In the genomic region with DNA sequence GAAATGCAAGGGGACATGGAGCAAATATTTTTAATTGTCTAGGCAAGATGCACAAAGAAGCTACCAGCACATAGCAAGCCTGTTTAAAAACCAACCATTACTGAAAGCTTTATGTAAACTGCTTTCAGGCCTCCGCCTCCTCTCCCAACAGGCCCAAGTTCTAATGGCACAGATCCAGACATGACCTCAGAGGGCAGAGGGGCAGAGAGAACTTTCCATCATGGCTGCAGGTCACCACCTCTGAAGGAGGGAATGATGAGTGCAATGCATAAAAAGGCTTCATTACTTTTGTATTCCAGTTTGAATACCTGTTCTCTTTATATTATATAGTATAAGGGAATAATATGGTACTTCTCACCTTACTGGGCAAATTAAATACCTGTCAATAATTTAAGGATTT, we compare ENCODE assay signal across 8 cellular contexts. TPM values are rescaled to one million over a fixed set of nuclear protein-coding genes. Genes with fewer than 3 reads are reported as not detected.
DNase-seq lines count a peak whose midpoint lies in the region; ATAC-seq, FAIRE-seq and TF ChIP-seq lines count a peak whose summit lies in the region.

No MANE protein-coding gene starts in this region.

- no peaks in the 10 kb centered on the region for H3K27me3 ChIP-seq in HepG2 (ENCODE audit: control insufficient read depth in 1 of 2, insufficient read depth in 2 of 2, low read length in 2 of 2)
- no peaks in the 10 kb centered on the region for H3K27me3 ChIP-seq in suprapubic skin

- no peaks in the 10 kb centered on the region for H3K9me3 ChIP-seq in HepG2 (ENCODE audit: low read length)
- H3K9me3 ChIP-seq in suprapubic skin = no peaks in the 10 kb centered on the region

- H4K20me1 ChIP-seq in HepG2 (ENCODE audit: insufficient read depth, low read length) = no peaks in the 10 kb centered on the region

- POLR2A ChIA-PET in HepG2 (lab: Yijun Ruan, JAX) = interaction anchor here (2.7 to 3.6 kb wide), 2 partner anchors 9 to 11 kb away, joined by 16 to 18 read pairs; no protein-coding TSS in a partner anchor

- 93% methylated on average over 1 of the region's 1 CpG for WGBS in HepG2 (ENCODE audit: low lambda C conversion rate)
- WGBS in suprapubic skin = 65% methylated on average over 1 of the region's 1 CpG

- H3K36me3 ChIP-seq in HepG2 (replicated peaks in 1 of 2; ENCODE audit: control insufficient read depth in 1 of 2, insufficient read depth in 2 of 2, low read length in 2 of 2) (peaks cover 32 to 82% of the 10 kb centered on the region in 2 experiments), suprapubic skin (peaks cover 100% of the 10 kb centered on the region)

- H3K27ac ChIP-seq in HepG2 (ENCODE audit: extremely low read length, insufficient read depth, low read length) (peak overlapping the region; percentile 34), suprapubic skin (peak overlapping the region; percentile 16)

- DNase-seq in NCI-H2196 (lab: John Stamatoyannopoulos, UW; ENCODE audit: unreplicated experiment) (peak; percentile 52), NCI-H2196 treated with DMSO at 0.1 percent for 48 hours (lab: John Stamatoyannopoulos, UW; ENCODE audit: unreplicated experiment) (no peak), astrocyte of the spinal cord (ENCODE audit: low read depth, low spot score) (peak; percentile 49), HepG2 (ENCODE audit: low spot score) (peak; percentile 83), suprapubic skin (ENCODE audit: low spot score in 2 of 2) (no peak), NCI-H2081 treated with DMSO at 0.1 percent for 48 hours (lab: John Stamatoyannopoulos, UW) (no peak)

- TF ChIP-seq RAD21 in HepG2 (CRISPR knock-in tag; IDR thresholded peaks at IDR 0.05) = no peak

- H2AFZ ChIP-seq in HepG2 (ENCODE audit: low read length) = no peak overlapping the region

- CTCF ChIA-PET in HepG2 (lab: Yijun Ruan, JAX; ENCODE audit: low intra/inter-chr PET ratio, low total read pairs) = no interaction called here

- no peaks in the 10 kb centered on the region for H3K79me2 ChIP-seq in HepG2 (ENCODE audit: insufficient read depth, low read length)

- TF ChIP-seq EP300 in HepG2 (IDR thresholded peaks at IDR 0.05; ENCODE audit: low read depth in 2 of 2, low read length in 2 of 2) = no peak
- TF ChIP-seq EP300 in HepG2 (CRISPR knock-in tag; IDR thresholded peaks at IDR 0.05; ENCODE audit: borderline replicate concordance) = no peak
- TF ChIP-seq EP300 in suprapubic skin (IDR thresholded peaks at IDR 0.05) = no peak

- no TSS peak for BruUV-seq in HepG2 (replicated peaks; lab: Mats Ljungman, UMichigan)

- H3K4me1 ChIP-seq in HepG2 (ENCODE audit: insufficient read depth, low read length) (peaks cover 34% of the 10 kb centered on the region), suprapubic skin (peaks cover 18% of the 10 kb centered on the region)

- ATAC-seq in HepG2 (peak; percentile 58), GM19324 (IDR thresholded peaks at IDR 0.05; ENCODE audit: low FRiP score, unreplicated experiment) (no peak), GM19023 (IDR thresholded peaks at IDR 0.05; ENCODE audit: unreplicated experiment) (no peak)

- TF ChIP-seq CTCF in astrocyte of the spinal cord (IDR thresholded peaks at IDR 0.05; ENCODE audit: low read depth, low read length) (no peak), HepG2 (CRISPR knock-in tag; IDR thresholded peaks at IDR 0.05) (no peak), suprapubic skin (IDR thresholded peaks at IDR 0.05) (no peak)

- H3K9ac ChIP-seq in HepG2 (ENCODE audit: insufficient read depth, low read depth, low read length) = no peak overlapping the region

- H3K4me2 ChIP-seq in HepG2 (ENCODE audit: low read depth, low read length) = no peak overlapping the region

- H3K4me3 ChIP-seq in astrocyte of the spinal cord (ENCODE audit: low read depth, low read length) = no peak overlapping the region
- no peak overlapping the region for H3K4me3 ChIP-seq in HepG2 (replicated peaks in 1 of 3; ENCODE audit: insufficient read depth in 1 of 3, low read depth in 2 of 3, low read length in 3 of 3)
- H3K4me3 ChIP-seq in suprapubic skin = no peak overlapping the region

- in situ Hi-C loops in astrocyte of the spinal cord (cut with HindIII; ENCODE audit: low sequenced_read_pairs) (no loop called here), HepG2 (cut with HindIII; ENCODE audit: extremely low pct_ligation_motif_present, low pct_unique_long_range_greater_than_20kb) (no loop called here)

- FAIRE-seq in HepG2 (lab: Jason Lieb, UNC) = peak; percentile 55

- TF ChIP-seq POLR2A in HepG2 (IDR thresholded peaks at IDR 0.05; ENCODE audit: insufficient read depth in 1 of 2, low read depth in 2 of 2, low read length in 2 of 2) = no peak
- no peak for TF ChIP-seq POLR2A in suprapubic skin (IDR thresholded peaks at IDR 0.05)

- intact Hi-C loops in HepG2 (cut with micrococcal nuclease; ENCODE audit: unreplicated experiment) = no loop called here

RNA-seq across cellular contexts. Expression of a gene that starts 15.2 kb away (rescaled TPM):
- 238 and 251 TPM in 2 replicates for total RNA-seq in HepG2 (2016; rRNA removed; fragmentation: Illumina TruSeq; extraction: Trizol)
- total RNA-seq in HepG2 (2016; cell fraction: cytosol; rRNA removed; fragmentation: Illumina TruSeq; extraction: Trizol; ENCODE audit: low read depth) = 42.5 and 43.8 TPM in 2 replicates
- total RNA-seq in HepG2 (2016; cell fraction: insoluble cytoplasmic fraction; rRNA removed; fragmentation: Illumina TruSeq; extraction: Trizol) = 229 and 234 TPM in 2 replicates
- 50.6 and 57.8 TPM in 2 replicates for total RNA-seq in HepG2 (2016; cell fraction: membrane; rRNA removed; fragmentation: Illumina TruSeq; extraction: Trizol)
- 224 and 247 TPM in 2 replicates for total RNA-seq in HepG2 (2016; cell fraction: nucleus; rRNA removed; fragmentation: Illumina TruSeq; extraction: Trizol)
- 344 and 362 TPM in 2 replicates for polyA plus RNA-seq in HepG2 (2011; rRNA removed)
- 156 and 197 TPM in 2 replicates for polyA plus RNA-seq in HepG2 (2011; cell fraction: cytosol; rRNA removed)
- polyA plus RNA-seq in HepG2 (2011; cell fraction: nucleus; rRNA removed) = 920 and 1,014 TPM in 2 replicates
- 102 and 112 TPM in 2 replicates for polyA plus RNA-seq in HepG2 (2012)
- polyA plus RNA-seq in HepG2 (2016; cell fraction: cytosol; fragmentation: Illumina TruSeq; extraction: Trizol; ENCODE audit: low read depth) = 3.1 and 3.6 TPM in 2 replicates
- polyA plus RNA-seq in HepG2 (2016; cell fraction: insoluble cytoplasmic fraction; fragmentation: Illumina TruSeq; extraction: Trizol; ENCODE audit: low read depth) = 120 and 135 TPM in 2 replicates
- polyA plus RNA-seq in HepG2 (2016; cell fraction: membrane; fragmentation: Illumina TruSeq; extraction: Trizol; ENCODE audit: low read depth) = 11.9 and 15.1 TPM in 2 replicates
- 326 and 352 TPM in 2 replicates for polyA plus RNA-seq in HepG2 (2016; cell fraction: nucleus; fragmentation: Illumina TruSeq; extraction: Trizol; ENCODE audit: insufficient read depth, low read depth)
- 454 and 540 TPM in 2 replicates for polyA minus RNA-seq in HepG2 (2011; rRNA and poly(A)+ RNA removed; ENCODE audit: low replicate concordance)
- 210 and 220 TPM in 2 replicates for polyA minus RNA-seq in HepG2 (2011; cell fraction: cytosol; rRNA and poly(A)+ RNA removed)
- polyA minus RNA-seq in HepG2 (2011; cell fraction: nucleus; rRNA and poly(A)+ RNA removed) = 473 and 556 TPM in 2 replicates
- total RNA-seq in suprapubic skin = 100 to 1,000 TPM; 315 to 696 (median 363) TPM

RNA-seq across cellular contexts. Expression of a gene that starts 23.0 kb away (rescaled TPM):
- total RNA-seq in HepG2 (2016; rRNA removed; fragmentation: Illumina TruSeq; extraction: Trizol) = 18.9 and 24.2 TPM in 2 replicates
- 15.4 and 17.8 TPM in 2 replicates for total RNA-seq in HepG2 (2016; cell fraction: cytosol; rRNA removed; fragmentation: Illumina TruSeq; extraction: Trizol; ENCODE audit: low read depth)
- total RNA-seq in HepG2 (2016; cell fraction: insoluble cytoplasmic fraction; rRNA removed; fragmentation: Illumina TruSeq; extraction: Trizol) = 18.4 and 24.9 TPM in 2 replicates
- 25.0 and 25.7 TPM in 2 replicates for total RNA-seq in HepG2 (2016; cell fraction: membrane; rRNA removed; fragmentation: Illumina TruSeq; extraction: Trizol)
- total RNA-seq in HepG2 (2016; cell fraction: nucleus; rRNA removed; fragmentation: Illumina TruSeq; extraction: Trizol) = 24.1 and 25.4 TPM in 2 replicates
- 44.4 and 65.7 TPM in 2 replicates for polyA plus RNA-seq in HepG2 (2011; rRNA removed)
- polyA plus RNA-seq in HepG2 (2011; cell fraction: cytosol; rRNA removed) = 51.3 and 51.5 TPM in 2 replicates
- polyA plus RNA-seq in HepG2 (2011; cell fraction: nucleus; rRNA removed) = 13.4 and 13.6 TPM in 2 replicates
- polyA plus RNA-seq in HepG2 (2012) = 25.3 and 25.4 TPM in 2 replicates
- polyA plus RNA-seq in HepG2 (2016; cell fraction: cytosol; fragmentation: Illumina TruSeq; extraction: Trizol; ENCODE audit: low read depth) = 22.6 and 32.8 TPM in 2 replicates
- 25.8 and 26.8 TPM in 2 replicates for polyA plus RNA-seq in HepG2 (2016; cell fraction: insoluble cytoplasmic fraction; fragmentation: Illumina TruSeq; extraction: Trizol; ENCODE audit: low read depth)
- 31.8 and 34.1 TPM in 2 replicates for polyA plus RNA-seq in HepG2 (2016; cell fraction: membrane; fragmentation: Illumina TruSeq; extraction: Trizol; ENCODE audit: low read depth)
- 38.2 and 40.9 TPM in 2 replicates for polyA plus RNA-seq in HepG2 (2016; cell fraction: nucleus; fragmentation: Illumina TruSeq; extraction: Trizol; ENCODE audit: insufficient read depth, low read depth)
- polyA minus RNA-seq in HepG2 (2011; rRNA and poly(A)+ RNA removed; ENCODE audit: low replicate concordance) = 11.9 and 47.4 TPM in 2 replicates
- 22.6 and 22.7 TPM in 2 replicates for polyA minus RNA-seq in HepG2 (2011; cell fraction: cytosol; rRNA and poly(A)+ RNA removed)
- polyA minus RNA-seq in HepG2 (2011; cell fraction: nucleus; rRNA and poly(A)+ RNA removed) = 6.4 and 12.8 TPM in 2 replicates
- total RNA-seq in suprapubic skin = 1 to 10 TPM; 2.8 to 6.7 (median 3.9) TPM

RNA-seq across cellular contexts. Expression of a gene that starts 35.9 kb away (rescaled TPM):
- total RNA-seq in HepG2 (2016; rRNA removed; fragmentation: Illumina TruSeq; extraction: Trizol) (not detected in 2 replicates), suprapubic skin (under 1 TPM in 3 of 4 donors, not detected in 1; 0.21 to 0.55 (median 0.32) TPM)
- not detected in 2 replicates for total RNA-seq in HepG2 (2016; cell fraction: cytosol; rRNA removed; fragmentation: Illumina TruSeq; extraction: Trizol; ENCODE audit: low read depth)
- not detected in 2 replicates for total RNA-seq in HepG2 (2016; cell fraction: insoluble cytoplasmic fraction; rRNA removed; fragmentation: Illumina TruSeq; extraction: Trizol)
- total RNA-seq in HepG2 (2016; cell fraction: membrane; rRNA removed; fragmentation: Illumina TruSeq; extraction: Trizol) = not detected in 2 replicates
- total RNA-seq in HepG2 (2016; cell fraction: nucleus; rRNA removed; fragmentation: Illumina TruSeq; extraction: Trizol) = not detected in 2 replicates
- polyA plus RNA-seq in HepG2 (2011; rRNA removed) = not detected in 2 replicates
- polyA plus RNA-seq in HepG2 (2011; cell fraction: cytosol; rRNA removed) = 0.03 TPM in 1 of 2 replicates, not detected in the other
- polyA plus RNA-seq in HepG2 (2011; cell fraction: nucleus; rRNA removed) = not detected in 2 replicates
- polyA plus RNA-seq in HepG2 (2012) = not detected in 2 replicates
- not detected in 2 replicates for polyA plus RNA-seq in HepG2 (2016; cell fraction: cytosol; fragmentation: Illumina TruSeq; extraction: Trizol; ENCODE audit: low read depth)
- not detected in 2 replicates for polyA plus RNA-seq in HepG2 (2016; cell fraction: insoluble cytoplasmic fraction; fragmentation: Illumina TruSeq; extraction: Trizol; ENCODE audit: low read depth)
- polyA plus RNA-seq in HepG2 (2016; cell fraction: membrane; fragmentation: Illumina TruSeq; extraction: Trizol; ENCODE audit: low read depth) = not detected in 2 replicates
- not detected in 2 replicates for polyA plus RNA-seq in HepG2 (2016; cell fraction: nucleus; fragmentation: Illumina TruSeq; extraction: Trizol; ENCODE audit: insufficient read depth, low read depth)
- not detected in 2 replicates for polyA minus RNA-seq in HepG2 (2011; rRNA and poly(A)+ RNA removed; ENCODE audit: low replicate concordance)
- polyA minus RNA-seq in HepG2 (2011; cell fraction: cytosol; rRNA and poly(A)+ RNA removed) = not detected in 2 replicates
- not detected in 2 replicates for polyA minus RNA-seq in HepG2 (2011; cell fraction: nucleus; rRNA and poly(A)+ RNA removed)

Comparison
In these comparisons a context has a peak if more than half of its experiments do, and no peak if none do; other contexts are left out.
1. DNase-seq: peak in NCI-H2196 (single experiment), astrocyte of the spinal cord (single experiment) and HepG2 (single experiment); none in NCI-H2196 treated with DMSO at 0.1 percent for 48 hours (single experiment), suprapubic skin (0 of 2) and NCI-H2081 treated with DMSO at 0.1 percent for 48 hours (single experiment).